27 cellular contexts compared by ENCODE assay signal in genomic region chr2:433216-433615, GRCh38.
DNase-seq lines count a peak whose midpoint lies in the region; ATAC-seq, FAIRE-seq and TF ChIP-seq lines count a peak whose summit lies in the region.
"Had no signal": no experiment of that assay in that cellular context is flagged by ENCODE, and none has a peak within 500 bp of the region (broad histone marks: within the 10 kb centered on the region; RNA-seq: fewer than 3 reads in every experiment).

No MANE protein-coding gene starts in this region.

- peaks cover 0 to 6% (median 3%) of the 10 kb centered on the region in 4 experiments; a peak in 2 of 7 replicates for H3K4me1 ChIP-seq in H1 (replicated peaks in 1 of 4; ENCODE audit: control insufficient read depth in 3 of 4, insufficient read depth in 4 of 4, low read length in 3 of 4)
- H3K4me1 ChIP-seq: A549 had no signal

- no peak overlapping the region for H4K8ac ChIP-seq in H1 (ENCODE audit: extremely low read depth, insufficient read depth, low read length)

- POLR2A ChIA-PET in H1 (lab: Charles Lee; ENCODE audit: partially characterized antibody) = no interaction called here

- TF ChIP-seq CTCF in H1 (IDR thresholded peaks at IDR 0.05; ENCODE audit: control extremely low read depth in 1 of 3, insufficient read depth in 1 of 3, low read depth in 1 of 3, low read length in 3 of 3) = no peak
- TF ChIP-seq CTCF in foreskin fibroblast (IDR thresholded peaks at IDR 0.05; ENCODE audit: low read depth, low read length) = no peak

- no peak for TF ChIP-seq EP300 in H1 (IDR thresholded peaks at IDR 0.05; ENCODE audit: borderline replicate concordance in 1 of 2, low read depth in 2 of 2, low read length in 2 of 2)

- H3K9ac ChIP-seq in H1 (replicated peaks in 1 of 4; ENCODE audit: extremely low read depth in 1 of 4, low read depth in 3 of 4, low read length in 3 of 4) = no peak overlapping the region
- H3K9ac ChIP-seq: BLaER1 had no signal

- TF ChIP-seq RAD21 in H1 (IDR thresholded peaks at IDR 0.05 in 1 of 2, conservative IDR thresholded peaks at IDR 0.05 in 1 of 2; ENCODE audit: low read depth in 2 of 2, low read length in 2 of 2) = no peak

- H3K56ac ChIP-seq in H1 (replicated peaks; ENCODE audit: insufficient read length, low read depth, low read length) = no peak overlapping the region

- no peak for FAIRE-seq in H1 (lab: Jason Lieb, UNC)
- FAIRE-seq: A549, D721Med, GM12878, GM18507, GM19239 had no signal

- H2AFZ ChIP-seq in H1 (ENCODE audit: low read length) = peak overlapping the region; percentile 26; the same call in 1 of the 2 replicates

- H3K18ac ChIP-seq in H1 (ENCODE audit: extremely low read depth, low read length) = no peak overlapping the region

- H3K9me3 Mint-ChIP-seq in stimulated activated memory B cell treated with anti-CD40 and anti-IgM and Interleukin-4, amounts not matched to agents 10 μg/mL and 1 μg/mL and 100 μg/mL, for 72 hours = no peaks in the 10 kb centered on the region
- H3K9me3 Mint-ChIP-seq: CD8-positive, alpha-beta memory T cell had no signal

- H3K23me2 ChIP-seq in H1 (ENCODE audit: low read depth, low read length) = no peaks in the 10 kb centered on the region

- no peak overlapping the region for H2BK5ac ChIP-seq in H1 (ENCODE audit: low read depth, low read length)

- no peaks in the 10 kb centered on the region for H3K79me2 ChIP-seq in H1 (ENCODE audit: control insufficient read depth in 1 of 2, insufficient read depth in 2 of 2, low read length in 2 of 2)

- H3K23ac ChIP-seq in H1 (ENCODE audit: insufficient read length) = no peak overlapping the region

- H3K27me3 Mint-ChIP-seq in stimulated activated memory B cell treated with anti-CD40 and anti-IgM and Interleukin-4, amounts not matched to agents 10 μg/mL and 1 μg/mL and 100 μg/mL, for 72 hours = no peaks in the 10 kb centered on the region
- H3K27me3 Mint-ChIP-seq: B cell; CD8-positive, alpha-beta memory T cell had no signal

- H3K4ac ChIP-seq in H1 (replicated peaks; ENCODE audit: insufficient read length, low read depth, low read length) = no peak overlapping the region

- 82% methylated on average over 4 of the region's 4 CpGs; no CpG with 5 or more reads in 1 of the 2 experiments for WGBS in H1 (ENCODE audit: extremely low coverage in 1 of 2, insufficient coverage in 1 of 2, insufficient read length in 1 of 2, insufficient replicate concordance in 2 of 2, low coverage in 1 of 2, low lambda C conversion rate in 2 of 2, missing lambda C conversion rate in 1 of 2), 2 experiments

- no peaks in the 10 kb centered on the region for H3K27me3 ChIP-seq in H1 (replicated peaks in 1 of 4; ENCODE audit: control insufficient read depth in 3 of 4, extremely low read depth in 1 of 4, insufficient read depth in 3 of 4, low read length in 3 of 4)
- H3K27me3 ChIP-seq: BLaER1 had no signal

- H4K20me1 ChIP-seq in H1 (replicated peaks in 1 of 2; ENCODE audit: control insufficient read depth in 1 of 2, insufficient read depth in 2 of 2, low read length in 2 of 2) = peaks cover 0 to 2% of the 10 kb centered on the region in 2 experiments
- H4K20me1 ChIP-seq: BLaER1 had no signal

- no peaks in the 10 kb centered on the region for H3K36me3 Mint-ChIP-seq in stimulated activated memory B cell treated with anti-CD40 and anti-IgM and Interleukin-4, amounts not matched to agents 10 μg/mL and 1 μg/mL and 100 μg/mL, for 72 hours
- H3K36me3 Mint-ChIP-seq: CD4-positive, CD25-positive, alpha-beta regulatory T cell had no signal

- no peak overlapping the region for H3K4me3 Mint-ChIP-seq in stimulated activated memory B cell treated with anti-CD40 and anti-IgM and Interleukin-4, amounts not matched to agents 10 μg/mL and 1 μg/mL and 100 μg/mL, for 72 hours
- H3K4me3 Mint-ChIP-seq: B cell; CD4-positive, CD25-positive, alpha-beta regulatory T cell had no signal

- no peaks in the 10 kb centered on the region for H3K36me3 ChIP-seq in H1 (ENCODE audit: control insufficient read depth in 2 of 4, insufficient read depth in 4 of 4, low read length in 3 of 4)
- H3K36me3 ChIP-seq: BLaER1 had no signal

- H2AK5ac ChIP-seq in H1 (ENCODE audit: low read depth, low read length) = no peak overlapping the region

- H3K9me3 ChIP-seq in H1 (ENCODE audit: insufficient read depth in 2 of 2, low read depth in 1 of 2, low read length in 1 of 2) = no peaks in the 10 kb centered on the region
- H3K9me3 ChIP-seq: BLaER1 had no signal

- peak overlapping the region; percentile 19 for H3K27ac Mint-ChIP-seq in stimulated activated memory B cell treated with anti-CD40 and anti-IgM and Interleukin-4, amounts not matched to agents 10 μg/mL and 1 μg/mL and 100 μg/mL, for 72 hours

- no peak overlapping the region for H4K5ac ChIP-seq in H1 (ENCODE audit: insufficient read length, low read depth, low read length)

- H4K91ac ChIP-seq in H1 (replicated peaks; ENCODE audit: insufficient read length, low read length) = no peak overlapping the region

- ATAC-seq in stimulated activated memory B cell treated with anti-CD40 and anti-IgM and Interleukin-4, amounts not matched to agents 10 μg/mL and 1 μg/mL and 100 μg/mL, for 72 hours = no peak
- ATAC-seq in GM21367 (IDR thresholded peaks at IDR 0.05; ENCODE audit: unreplicated experiment) = no peak
- ATAC-seq: A549, GM12878 had no signal

- no peak overlapping the region for H3K14ac ChIP-seq in H1 (ENCODE audit: insufficient read length)

- no peak overlapping the region for H3K27ac ChIP-seq in H1 (ENCODE audit: low read depth, low read length)
- H3K27ac ChIP-seq: A549, BLaER1, C4-2B had no signal

- H3K4me1 Mint-ChIP-seq in stimulated activated memory B cell treated with anti-CD40 and anti-IgM and Interleukin-4, amounts not matched to agents 10 μg/mL and 1 μg/mL and 100 μg/mL, for 72 hours = peaks cover 42% of the 10 kb centered on the region

- H3K4me3 ChIP-seq in H1 (ENCODE audit: extremely low read depth in 1 of 4, insufficient read depth in 2 of 4, low read depth in 3 of 4, low read length in 4 of 4) (no peak overlapping the region), foreskin fibroblast (ENCODE audit: low read depth in 1 of 2, low read length in 2 of 2) (no peak overlapping the region)
- H3K4me3 ChIP-seq: A549, BLaER1, GM12878 had no signal

- H2BK15ac ChIP-seq in H1 (ENCODE audit: low read length) = no peak overlapping the region

- no peaks in the 10 kb centered on the region for H3K79me1 ChIP-seq in H1 (ENCODE audit: low read depth, low read length)

- peak overlapping the region; percentile 31; the same call in 1 of the 2 replicates for H2BK12ac ChIP-seq in H1 (ENCODE audit: low read depth, low read length)

- TF ChIP-seq POLR2A in H1 (IDR thresholded peaks at IDR 0.05; ENCODE audit: control extremely low read depth in 1 of 2, low read depth in 2 of 2, low read length in 2 of 2) = no peak

- H3K4me2 ChIP-seq in H1 (ENCODE audit: insufficient read depth in 1 of 2, low read depth in 2 of 2, low read length in 2 of 2) = no peak overlapping the region
- H3K4me2 ChIP-seq: A549, BLaER1 had no signal

- CTCF ChIA-PET in H1 (lab: Charles Lee; ENCODE audit: partially characterized antibody) = no interaction called here

- DNase-seq in activated CD8-positive, alpha-beta memory T cell treated with anti-CD3 and anti-CD28 coated beads for 24 hours = peak; percentile 30
- no peak for DNase-seq in activated CD8-positive, alpha-beta memory T cell treated with anti-CD3 and anti-CD28 coated beads, Interleukin-2, amount 50 U/mL, for 48 hours
- no peak for DNase-seq in H1 (ENCODE audit: low read depth in 1 of 2, low spot score in 2 of 2)
- DNase-seq in islet precursor cell = peak; percentile 32
- no peak for DNase-seq in NCI-H2107 treated with DMSO at 0.1 percent for 48 hours (lab: John Stamatoyannopoulos, UW; ENCODE audit: unreplicated experiment)
- no peak for DNase-seq in foreskin fibroblast
- DNase-seq: 8988T; ACHN; CD4-positive, CD25-positive, alpha-beta regulatory T cell; CD8-positive, alpha-beta memory T cell; DMS 273 treated with DMSO at 0.1 percent for 48 hours; DMS79; EL; GDM1; GOT3; H7; HCEC 1CT had no signal

- H2BK120ac ChIP-seq in H1 (replicated peaks; ENCODE audit: low read depth, low read length) = no peak overlapping the region

- H2BK20ac ChIP-seq in H1 (ENCODE audit: low read length) = no peak overlapping the region

TF ChIP-seq in H1, 55 proteins besides CTCF, POLR2A, EP300 and RAD21 (continues in another document):
- no peak for TF ChIP-seq USF2 (IDR thresholded peaks at IDR 0.05; ENCODE audit: low read length)
- no peak for TF ChIP-seq ATF2 (IDR thresholded peaks at IDR 0.05; ENCODE audit: low read length)
- TF ChIP-seq POLR2AphosphoS5 (IDR thresholded peaks at IDR 0.05; ENCODE audit: low read depth, low read length) = no peak
- no peak for TF ChIP-seq MAX (IDR thresholded peaks at IDR 0.05)
- no peak for TF ChIP-seq SIRT6 (IDR thresholded peaks at IDR 0.05; ENCODE audit: low read length)
- no peak for TF ChIP-seq TCF12 (IDR thresholded peaks at IDR 0.05; ENCODE audit: low read depth, low read length)
- TF ChIP-seq JUND (IDR thresholded peaks at IDR 0.05; ENCODE audit: low read length) = no peak
- no peak for TF ChIP-seq CHD2 (IDR thresholded peaks at IDR 0.05; ENCODE audit: low read length)
- no peak for TF ChIP-seq RXRA (IDR thresholded peaks at IDR 0.05; ENCODE audit: insufficient read depth, low read depth, low read length)
- no peak for TF ChIP-seq TAF7 (optimal IDR thresholded peaks at IDR 0.05; ENCODE audit: borderline replicate concordance, low read depth, low read length)
- TF ChIP-seq BCL11A (IDR thresholded peaks at IDR 0.05; ENCODE audit: low read depth in 2 of 2, low read length in 2 of 2) = no peak

Comparison
In these comparisons a context has a peak if more than half of its experiments do, and no peak if none do; other contexts are left out.
1. DNase-seq: peak in activated CD8-positive, alpha-beta memory T cell treated with anti-CD3 and anti-CD28 coated beads for 24 hours (single experiment) and islet precursor cell (single experiment); none in activated CD8-positive, alpha-beta memory T cell treated with anti-CD3 and anti-CD28 coated beads, Interleukin-2, amount 50 U/mL, for 48 hours (single experiment), H1 (0 of 2), NCI-H2107 treated with DMSO at 0.1 percent for 48 hours (single experiment) and foreskin fibroblast (0 of 2).